In the genomic region with DNA sequence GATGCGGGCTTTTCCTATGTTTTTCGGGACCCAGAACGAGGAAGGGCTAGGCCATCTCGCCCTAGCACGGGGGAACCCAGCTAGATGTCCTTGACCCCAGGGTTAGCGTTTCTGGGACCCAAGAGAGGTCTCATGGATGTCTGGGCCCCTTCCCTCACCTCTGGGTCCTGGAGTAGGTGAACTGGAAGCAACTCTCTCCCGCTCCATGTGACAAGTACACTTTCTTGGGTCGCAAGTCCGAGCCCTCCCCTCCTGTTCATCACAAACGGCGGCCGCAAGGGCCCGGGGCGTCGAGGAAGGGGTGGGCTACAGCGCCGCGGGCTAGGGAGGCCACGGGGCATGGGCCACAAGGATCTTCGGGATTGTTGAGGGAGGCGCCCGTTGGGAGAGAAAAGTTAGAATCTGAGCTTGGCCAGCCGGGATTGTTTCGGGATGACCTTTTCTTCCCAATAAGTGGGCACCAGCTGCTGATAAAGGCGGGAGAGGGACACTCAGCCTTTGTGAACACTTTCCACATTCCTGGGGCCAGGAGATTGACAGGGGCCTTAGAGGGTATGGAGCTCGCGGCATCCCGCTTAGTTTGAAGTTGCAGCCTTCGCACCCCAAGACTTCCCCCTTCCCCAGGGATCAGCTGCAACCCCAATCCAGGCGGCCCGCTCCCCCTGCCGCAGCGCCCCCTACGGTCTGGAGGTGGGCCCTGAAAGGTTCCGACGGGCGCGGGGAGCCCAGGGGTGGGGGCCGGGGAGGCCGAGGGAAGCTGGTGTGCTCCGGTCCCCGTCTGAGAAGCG, we compare ENCODE assay signal across 13 cellular contexts.
DNase-seq lines count a peak whose midpoint lies in the region; ATAC-seq, FAIRE-seq and TF ChIP-seq lines count a peak whose summit lies in the region.
"Had no signal": no experiment of that assay in that cellular context is flagged by ENCODE, and none has a peak within 500 bp of the region (broad histone marks: within the 10 kb centered on the region; RNA-seq: fewer than 3 reads in every experiment).

No MANE protein-coding gene starts in this region.

- no peak overlapping the region for H2BK12ac ChIP-seq in mesenchymal stem cell (ENCODE audit: low read length in 2 of 2)

- H2BK15ac ChIP-seq in mesenchymal stem cell (ENCODE audit: low read depth, poor library complexity, severe bottlenecking) = no peak overlapping the region

- TF ChIP-seq EP300 in HepG2 (IDR thresholded peaks at IDR 0.05; ENCODE audit: low read depth in 2 of 2, low read length in 2 of 2) (no peak), HepG2 (CRISPR knock-in tag; IDR thresholded peaks at IDR 0.05; ENCODE audit: borderline replicate concordance) (no peak)

- H4K8ac ChIP-seq in mesenchymal stem cell (ENCODE audit: low read length) = no peak overlapping the region

- no peak overlapping the region for H4K91ac ChIP-seq in mesenchymal stem cell (ENCODE audit: low read length)

- no peaks in the 10 kb centered on the region for H3K9me3 ChIP-seq in right lobe of liver
- no peaks in the 10 kb centered on the region for H3K9me3 ChIP-seq in HepG2 (ENCODE audit: low read length)
- H3K9me3 ChIP-seq in ectodermal cell (ENCODE audit: control insufficient read depth, low read length) = no peaks in the 10 kb centered on the region
- no peaks in the 10 kb centered on the region for H3K9me3 ChIP-seq in mesenchymal stem cell (ENCODE audit: control insufficient read depth, low read length)
- H3K9me3 ChIP-seq: adrenal gland had no signal

- no peaks in the 10 kb centered on the region for H3K79me1 ChIP-seq in mesenchymal stem cell (replicated peaks; ENCODE audit: low read length, poor library complexity, severe bottlenecking)

- POLR2A ChIA-PET in HepG2 (lab: Yijun Ruan, JAX) = no interaction called here

- H3K4me1 ChIP-seq in right lobe of liver = peaks cover 0 to 4% (median 0%) of the 10 kb centered on the region in 4 donors
- H3K4me1 ChIP-seq in HepG2 (ENCODE audit: insufficient read depth, low read length) = no peaks in the 10 kb centered on the region
- H3K4me1 ChIP-seq in ectodermal cell (ENCODE audit: control insufficient read depth, insufficient read depth, low read length) = peaks cover 17% of the 10 kb centered on the region
- peaks cover 11% of the 10 kb centered on the region for H3K4me1 ChIP-seq in mesenchymal stem cell (ENCODE audit: control insufficient read depth, insufficient read depth, low read depth, low read length)

- intact Hi-C loops in right lobe of liver (cut with DNase I) = no loop called here
- intact Hi-C loops in HepG2 (cut with micrococcal nuclease; ENCODE audit: unreplicated experiment) = no loop called here

- BruUV-seq in HepG2 (replicated peaks; lab: Mats Ljungman, UMichigan) = no TSS peak

- WGBS in right lobe of liver (ENCODE audit: insufficient coverage, low coverage, low lambda C conversion rate, missing lambda C conversion rate) = 32% methylated on average over 25 of the region's 43 CpGs
- WGBS in HepG2 (ENCODE audit: low lambda C conversion rate) = 28% methylated on average over 7 of the region's 43 CpGs
- 0 to 1% methylated on average over 42 to 43 of the region's 43 CpGs for WGBS in ectodermal cell, 2 experiments
- WGBS in mesenchymal stem cell = 5% methylated on average over 16 of the region's 43 CpGs

- peaks cover 16 to 30% of the 10 kb centered on the region in 2 donors for H3K27me3 ChIP-seq in right lobe of liver
- H3K27me3 ChIP-seq in HepG2 (ENCODE audit: control insufficient read depth in 1 of 2, insufficient read depth in 2 of 2, low read length in 2 of 2) = peaks cover 0 to 10% of the 10 kb centered on the region in 2 experiments; a peak in 2 of 5 replicates
- peaks cover 37% of the 10 kb centered on the region for H3K27me3 ChIP-seq in ectodermal cell (ENCODE audit: control insufficient read depth, insufficient read depth, low read length, poor library complexity, severe bottlenecking)
- peaks cover 52 to 57% of the 10 kb centered on the region in 2 experiments for H3K27me3 ChIP-seq in mesenchymal stem cell (ENCODE audit: control insufficient read depth in 1 of 2, insufficient read depth in 1 of 2, low read length in 2 of 2)

- TF ChIP-seq CTCF in right lobe of liver (IDR thresholded peaks at IDR 0.05) = no peak
- TF ChIP-seq CTCF in HepG2 (CRISPR knock-in tag; IDR thresholded peaks at IDR 0.05) = no peak
- TF ChIP-seq CTCF in nephron (IDR thresholded peaks at IDR 0.05; ENCODE audit: unreplicated experiment in 3 of 3) = peak in 1 of 3 experiments; percentile 11
- TF ChIP-seq CTCF in GM13976 (IDR thresholded peaks at IDR 0.05; ENCODE audit: borderline replicate concordance, control extremely low read depth, extremely low read depth, insufficient read depth, missing control alignments) = no peak

- ATAC-seq in right lobe of liver = no peak
- ATAC-seq in HepG2 = no peak
- ATAC-seq in HG02610 (IDR thresholded peaks at IDR 0.05; ENCODE audit: unreplicated experiment) = no peak

- H3K4me3 ChIP-seq in right lobe of liver (peak overlapping the region in 2 of 3 donors; percentile 35 to 43), HepG2 (replicated peaks in 1 of 3; ENCODE audit: insufficient read depth in 1 of 3, low read depth in 2 of 3, low read length in 3 of 3) (no peak overlapping the region), ectodermal cell (ENCODE audit: insufficient read depth, low read depth, low read length) (peak overlapping the region; percentile 46), mesenchymal stem cell (ENCODE audit: insufficient read depth in 1 of 2, low read depth in 1 of 2, low read length in 2 of 2) (peak overlapping the region in 1 of 2 experiments; percentile 76)

- no peak overlapping the region for H3K18ac ChIP-seq in mesenchymal stem cell (ENCODE audit: low read depth in 1 of 2, low read length in 2 of 2)

- peaks cover 91% of the 10 kb centered on the region for H3K27me3 Mint-ChIP-seq in nephron (ENCODE audit: low read depth)

- no peak overlapping the region for H2AK5ac ChIP-seq in mesenchymal stem cell (ENCODE audit: low read length, severe bottlenecking)

- H3K27ac ChIP-seq in right lobe of liver = no peak overlapping the region
- H3K27ac ChIP-seq in HepG2 (ENCODE audit: extremely low read length, insufficient read depth, low read length) = no peak overlapping the region
- H3K27ac ChIP-seq in ectodermal cell (ENCODE audit: insufficient read depth, low read depth, low read length, poor library complexity, severe bottlenecking) = peak overlapping the region; percentile 41
- H3K27ac ChIP-seq in mesenchymal stem cell (ENCODE audit: low read length, poor library complexity, severe bottlenecking) = no peak overlapping the region
- H3K27ac ChIP-seq: adrenal gland, VCaP had no signal

- CTCF ChIA-PET in HepG2 (lab: Yijun Ruan, JAX; ENCODE audit: low intra/inter-chr PET ratio, low total read pairs) = no interaction called here

- H2BK120ac ChIP-seq in mesenchymal stem cell (ENCODE audit: low read depth, low read length) = no peak overlapping the region

- no peak overlapping the region for H3K23ac ChIP-seq in mesenchymal stem cell (ENCODE audit: low read length in 2 of 2)

- H3K9ac ChIP-seq in HepG2 (ENCODE audit: insufficient read depth, low read depth, low read length) (no peak overlapping the region), mesenchymal stem cell (ENCODE audit: low read length) (no peak overlapping the region)

- H3K27ac Mint-ChIP-seq in nephron = no peak overlapping the region

- H3K36me3 ChIP-seq in right lobe of liver (no peaks in the 10 kb centered on the region), HepG2 (replicated peaks in 1 of 2; ENCODE audit: control insufficient read depth in 1 of 2, insufficient read depth in 2 of 2, low read length in 2 of 2) (no peaks in the 10 kb centered on the region), ectodermal cell (ENCODE audit: control insufficient read depth, insufficient read depth, low read length) (no peaks in the 10 kb centered on the region), mesenchymal stem cell (ENCODE audit: control insufficient read depth in 1 of 2, insufficient read depth in 2 of 2, low read depth in 1 of 2, low read length in 2 of 2) (no peaks in the 10 kb centered on the region)
- H3K36me3 ChIP-seq: adrenal gland had no signal

- in situ Hi-C loops in HepG2 (cut with HindIII; ENCODE audit: extremely low pct_ligation_motif_present, low pct_unique_long_range_greater_than_20kb) = no loop called here
- in situ Hi-C loops in GM13976 (cut with MboI; ENCODE audit: low sequenced_read_pairs, unreplicated experiment) = no loop called here

- H3K36me3 Mint-ChIP-seq in nephron (ENCODE audit: low read depth) = no peaks in the 10 kb centered on the region

- no peak for TF ChIP-seq RAD21 in HepG2 (CRISPR knock-in tag; IDR thresholded peaks at IDR 0.05)

- H4K20me1 ChIP-seq in HepG2 (ENCODE audit: insufficient read depth, low read length) = no peaks in the 10 kb centered on the region

- no peak overlapping the region for H3K14ac ChIP-seq in mesenchymal stem cell (ENCODE audit: low read length in 2 of 2)

- no peak for TF ChIP-seq POLR2A in right lobe of liver (IDR thresholded peaks at IDR 0.05)
- TF ChIP-seq POLR2A in HepG2 (IDR thresholded peaks at IDR 0.05; ENCODE audit: insufficient read depth in 1 of 2, low read depth in 2 of 2, low read length in 2 of 2) = no peak

- no peak for FAIRE-seq in HepG2 (lab: Jason Lieb, UNC)

- no peak overlapping the region for H3K4me2 ChIP-seq in HepG2 (ENCODE audit: low read depth, low read length)
- no peak overlapping the region for H3K4me2 ChIP-seq in mesenchymal stem cell (ENCODE audit: low read length, poor library complexity, severe bottlenecking)

- no peaks in the 10 kb centered on the region for H3K79me2 ChIP-seq in HepG2 (ENCODE audit: insufficient read depth, low read length)

- H2BK5ac ChIP-seq in mesenchymal stem cell (ENCODE audit: low read depth, low read length, poor library complexity, severe bottlenecking) = no peak overlapping the region

- peaks cover 10% of the 10 kb centered on the region for H3K4me1 Mint-ChIP-seq in nephron

- H2AFZ ChIP-seq in HepG2 (ENCODE audit: low read length) (no peak overlapping the region), mesenchymal stem cell (ENCODE audit: low read depth, low read length) (no peak overlapping the region)

- peak overlapping the region; percentile 62 to 77 (median 67) for H3K4me3 Mint-ChIP-seq in nephron

- DNase-seq in right lobe of liver = no peak
- DNase-seq in HepG2 (ENCODE audit: low spot score) = no peak
- no peak for DNase-seq in mesenchymal stem cell
- DNase-seq in GM13976 (ENCODE audit: low spot score) = no peak
- no peak for DNase-seq in globus pallidus (ENCODE audit: low spot score)
- DNase-seq: NCI-H2081, RPMI8226, substantia nigra had no signal

- H3K4ac ChIP-seq in mesenchymal stem cell (ENCODE audit: low read depth in 1 of 2, low read length in 2 of 2) = no peak overlapping the region

- peaks cover 5% of the 10 kb centered on the region for H3K9me3 Mint-ChIP-seq in nephron

TF ChIP-seq in HepG2, 621 proteins besides CTCF, POLR2A, EP300 and RAD21:
- no peak for TF ChIP-seq SKI (IDR thresholded peaks at IDR 0.05; ENCODE audit: partially characterized antibody)

Comparison
In these comparisons a context has a peak if more than half of its experiments do, and no peak if none do; other contexts are left out.
1. H3K4me3 ChIP-seq: peak in right lobe of liver (2 of 3) and ectodermal cell (single experiment); none in HepG2 (0 of 3).